In genomic region chr18:80133124-80133523, GRCh38 we compare ENCODE assay signal across 15 cellular contexts.
"Had no signal": no experiment of that assay in that cellular context is flagged by ENCODE, and none has a peak within 500 bp of the region (broad histone marks: within the 10 kb centered on the region; RNA-seq: fewer than 3 reads in every experiment).

No MANE protein-coding gene starts in this region.

- H3K4me1 Mint-ChIP-seq: nephron had no signal

- DNase-seq: activated CD4-positive, alpha-beta T cell treated with anti-CD3 and anti-CD28 coated beads for 4 hours; activated naive CD4-positive, alpha-beta T cell treated with Interleukin-2 at 50 U/mL for 16 hours; activated T-cell treated with anti-CD3 and anti-CD28 coated beads, Interleukin-2, amount 50 U/mL, for 4 hours; brain microvascular endothelial cell; left lung; psoas muscle; right lobe of liver; SJCRH30; substantia nigra; SW 1271; T1000; transverse colon had no signal

- H3K27me3 ChIP-seq: brain microvascular endothelial cell, left lung, right lobe of liver, SJCRH30, transverse colon had no signal

- H3K9me3 ChIP-seq: left lung, psoas muscle, right lobe of liver, SJCRH30, transverse colon had no signal

- H3K27ac Mint-ChIP-seq: nephron; stimulated activated memory B cell treated with anti-CD40 and anti-IgM and Interleukin-4, amounts not matched to agents 10 μg/mL and 1 μg/mL and 100 μg/mL, for 72 hours had no signal

- H3K4me3 Mint-ChIP-seq: activated T-cell treated with anti-CD3 and anti-CD28 coated beads, Interleukin-2, amount 50 U/mL, for 4 hours; nephron; stimulated activated memory B cell treated with anti-CD40 and anti-IgM and Interleukin-4, amounts not matched to agents 10 μg/mL and 1 μg/mL and 100 μg/mL, for 72 hours had no signal

- H3K9me3 Mint-ChIP-seq: activated T-cell treated with anti-CD3 and anti-CD28 coated beads, Interleukin-2, amount 50 U/mL, for 4 hours; nephron; stimulated activated memory B cell treated with anti-CD40 and anti-IgM and Interleukin-4, amounts not matched to agents 10 μg/mL and 1 μg/mL and 100 μg/mL, for 72 hours had no signal

- H3K27me3 Mint-ChIP-seq: stimulated activated memory B cell treated with anti-CD40 and anti-IgM and Interleukin-4, amounts not matched to agents 10 μg/mL and 1 μg/mL and 100 μg/mL, for 72 hours had no signal

- H3K27ac ChIP-seq: brain microvascular endothelial cell, left lung, psoas muscle, right lobe of liver, SJCRH30, transverse colon, VCaP had no signal

- ATAC-seq: activated T-cell treated with anti-CD3 and anti-CD28 coated beads, Interleukin-2, amount 50 U/mL, for 4 hours; left lung; psoas muscle; right lobe of liver; stimulated activated memory B cell treated with anti-CD40 and anti-IgM and Interleukin-4, amounts not matched to agents 10 μg/mL and 1 μg/mL and 100 μg/mL, for 72 hours had no signal
